ENCODE assay signal across 8 cellular contexts in genomic region chr13:49606747-49607648, GRCh38. TPM values are rescaled to one million over a fixed set of nuclear protein-coding genes. Genes with fewer than 3 reads are reported as not detected.
DNase-seq lines count a peak whose midpoint lies in the region; ATAC-seq and TF ChIP-seq lines count a peak whose summit lies in the region.

No MANE protein-coding gene starts in this region.

- peak; percentile 95 for ATAC-seq in HG02610 (IDR thresholded peaks at IDR 0.05; ENCODE audit: unreplicated experiment)
- peak; percentile 89 for ATAC-seq in thoracic aorta (ENCODE audit: insufficient number of reproducible peaks, low FRiP score, low read depth)

- no peak for TF ChIP-seq EP300 in ovary (IDR thresholded peaks at IDR 0.05)

- 20 to 27% (median 22%) methylated on average over 15 of the region's 15 CpGs for WGBS in ovary, 3 donors

- peak overlapping the region; percentile 75 for H3K4me3 Mint-ChIP-seq in activated naive CD4-positive, alpha-beta T cell treated with anti-CD3 and anti-CD28 coated beads for 36 hours

- H3K4me1 Mint-ChIP-seq in activated naive CD4-positive, alpha-beta T cell treated with anti-CD3 and anti-CD28 coated beads for 36 hours (ENCODE audit: low read depth): peaks cover 2% of the 10 kb centered on the region

- peak; percentile 49 to 71 (median 54) for TF ChIP-seq CTCF in ovary (IDR thresholded peaks at IDR 0.05)
- TF ChIP-seq CTCF in thoracic aorta (IDR thresholded peaks at IDR 0.05): peak; percentile 66

- TF ChIP-seq POLR2A in ovary (IDR thresholded peaks at IDR 0.05): no peak

- no peaks in the 10 kb centered on the region for H3K36me3 ChIP-seq in SK-N-MC (ENCODE audit: insufficient read depth, low read length)
- no peaks in the 10 kb centered on the region for H3K36me3 ChIP-seq in ovary
- no peaks in the 10 kb centered on the region for H3K36me3 ChIP-seq in thoracic aorta

- intact Hi-C loops in activated naive CD4-positive, alpha-beta T cell treated with anti-CD3 and anti-CD28 coated beads for 36 hours (cut with micrococcal nuclease): loop anchor here (1.0 to 5.0 kb wide), 6 partner anchors 163 to 1010 kb away; partner anchors contain the start of genes CAB39L and SETDB2
- intact Hi-C loops in ovary (cut with DNase I): loop anchor here in 2 of 4 donors (5.0 to 10.0 kb wide), 3 partner anchors 162 to 305 kb away; partner anchors contain the start of genes CAB39L (in 1 of the 2) and SETDB2 (in 1 of the 2)

- H3K9me3 ChIP-seq in SK-N-MC (ENCODE audit: low read depth, low read length) (no peaks in the 10 kb centered on the region), ovary (no peaks in the 10 kb centered on the region), thoracic aorta (no peaks in the 10 kb centered on the region)

- H3K27ac ChIP-seq in SK-N-MC (no peak overlapping the region), ovary (no peak overlapping the region), thoracic aorta (no peak overlapping the region)

- H3K27me3 ChIP-seq in ovary (no peaks in the 10 kb centered on the region), thoracic aorta (replicated peaks; ENCODE audit: insufficient read depth) (no peaks in the 10 kb centered on the region)

- peak overlapping the region; percentile 42; the same call in 1 of the 2 replicates for H3K4me3 ChIP-seq in GM08714 (ENCODE audit: low read length)
- H3K4me3 ChIP-seq in SK-N-MC: peak overlapping the region; percentile 55
- peak overlapping the region; percentile 5 for H3K4me3 ChIP-seq in ovary
- peak overlapping the region; percentile 64 for H3K4me3 ChIP-seq in thoracic aorta

- H3K4me1 ChIP-seq in ovary (ENCODE audit: insufficient read depth) (no peaks in the 10 kb centered on the region), thoracic aorta (ENCODE audit: control insufficient read depth in 1 of 2, low read depth in 2 of 2) (no peaks in the 10 kb centered on the region)

- peaks cover 4% of the 10 kb centered on the region for H3K9me3 Mint-ChIP-seq in activated naive CD4-positive, alpha-beta T cell treated with anti-CD3 and anti-CD28 coated beads for 36 hours

- peak overlapping the region; percentile 56 for H3K27ac Mint-ChIP-seq in activated naive CD4-positive, alpha-beta T cell treated with anti-CD3 and anti-CD28 coated beads for 36 hours

- CTCF ChIA-PET in activated naive CD4-positive, alpha-beta T cell treated with anti-CD3 and anti-CD28 coated beads for 36 hours (lab: Charles Lee): interaction anchor here (0.6 to 2.5 kb wide), 27 partner anchors 11 to 707 kb away, joined by 3 to 31 read pairs (median 4); partner anchors contain the start of genes CDADC1 and RCBTB1

- no peaks in the 10 kb centered on the region for H3K27me3 Mint-ChIP-seq in activated naive CD4-positive, alpha-beta T cell treated with anti-CD3 and anti-CD28 coated beads for 36 hours (ENCODE audit: low read depth)

- no peak overlapping the region for H3K9ac ChIP-seq in SK-N-MC (ENCODE audit: insufficient read length)

- H3K36me3 Mint-ChIP-seq in activated naive CD4-positive, alpha-beta T cell treated with anti-CD3 and anti-CD28 coated beads for 36 hours (ENCODE audit: low read depth): no peaks in the 10 kb centered on the region

- DNase-seq in NCI-H1092 treated with DMSO at 0.1 percent for 48 hours (lab: John Stamatoyannopoulos, UW) (peak; percentile 71), SK-N-MC (ENCODE audit: low read depth, low spot score) (peak; percentile 42), globus pallidus (ENCODE audit: low spot score) (peak; percentile 89), ovary (peak; percentile 81 to 89 (median 85)), thoracic aorta (ENCODE audit: low spot score) (peak; percentile 58)
- DNase-seq in activated naive CD4-positive, alpha-beta T cell treated with anti-CD3 and anti-CD28 coated beads for 36 hours: peak; percentile 92

RNA-seq across cellular contexts. Expression of gene ARL11, which starts 21.3 kb away (rescaled TPM):
- under 1 TPM; 0.62 to 0.72 TPM for total RNA-seq in activated naive CD4-positive, alpha-beta T cell treated with anti-CD3 and anti-CD28 coated beads for 36 hours
- under 1 TPM; 0.15 to 0.80 (median 0.24) TPM for total RNA-seq in ovary
- under 1 TPM; 0.28 to 0.93 TPM for polyA plus RNA-seq in ovary
- 1 to 10 TPM; 1.1 to 1.6 TPM for total RNA-seq in thoracic aorta

RNA-seq across cellular contexts. Expression of gene RCBTB1, which starts 21.6 kb away (rescaled TPM):
- total RNA-seq in activated naive CD4-positive, alpha-beta T cell treated with anti-CD3 and anti-CD28 coated beads for 36 hours: 10 to 100 TPM; 17.8 to 19.2 TPM
- 10 to 100 TPM in 5 of 7 donors, 1 to 10 TPM in 2; 5.5 to 16.6 (median 12.9) TPM for total RNA-seq in ovary
- 10 to 100 TPM in 1 of 2 donors, 1 to 10 TPM in 1; 8.6 to 28.0 TPM for polyA plus RNA-seq in ovary
- 10 to 100 TPM; 22.6 to 22.7 TPM for total RNA-seq in thoracic aorta

Comparison
In these comparisons a context has a peak if more than half of its experiments do, and no peak if none do; other contexts are left out.
1. H3K4me3 ChIP-seq: peak in every context shown above with its lines; median percentile 64 in thoracic aorta; 55 in SK-N-MC; 42 in GM08714; 5 in ovary.
2. DNase-seq: peak in every context shown above with its lines; median percentile 92 in activated naive CD4-positive, alpha-beta T cell treated with anti-CD3 and anti-CD28 coated beads for 36 hours; 89 in globus pallidus; 85 in ovary; 71 in NCI-H1092 treated with DMSO at 0.1 percent for 48 hours; 58 in thoracic aorta; 42 in SK-N-MC.